ENCODE assay signal across 8 cellular contexts in genomic region chr2:174597347-174598047, GRCh38. TPM values are rescaled to one million over a fixed set of nuclear protein-coding genes. Genes with fewer than 3 reads are reported as not detected.
A peak's percentile ranks its signal among the peaks of the same experiment; 100 is the strongest.
DNase-seq lines count a peak whose midpoint lies in the region; ATAC-seq and TF ChIP-seq lines count a peak whose summit lies in the region.

A gene with protein sequence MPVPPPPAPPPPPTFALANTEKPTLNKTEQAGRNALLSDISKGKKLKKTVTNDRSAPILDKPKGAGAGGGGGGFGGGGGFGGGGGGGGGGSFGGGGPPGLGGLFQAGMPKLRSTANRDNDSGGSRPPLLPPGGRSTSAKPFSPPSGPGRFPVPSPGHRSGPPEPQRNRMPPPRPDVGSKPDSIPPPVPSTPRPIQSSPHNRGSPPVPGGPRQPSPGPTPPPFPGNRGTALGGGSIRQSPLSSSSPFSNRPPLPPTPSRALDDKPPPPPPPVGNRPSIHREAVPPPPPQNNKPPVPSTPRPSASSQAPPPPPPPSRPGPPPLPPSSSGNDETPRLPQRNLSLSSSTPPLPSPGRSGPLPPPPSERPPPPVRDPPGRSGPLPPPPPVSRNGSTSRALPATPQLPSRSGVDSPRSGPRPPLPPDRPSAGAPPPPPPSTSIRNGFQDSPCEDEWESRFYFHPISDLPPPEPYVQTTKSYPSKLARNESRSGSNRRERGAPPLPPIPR (minus strand): TSS chr2:174597804. CDS start chr2:174585573, 12,231 bp downstream.

- H3K36me3 Mint-ChIP-seq in activated CD4-positive, alpha-beta memory T cell treated with anti-CD3 and anti-CD28 coated beads, Interleukin-2, amount 10 ng/mL, durations not matched to agents 7 days and 5 days (ENCODE audit: low read depth), result peaks cover 77% of the 10 kb centered on the region

- no peaks in the 10 kb centered on the region for H3K9me3 Mint-ChIP-seq in activated CD4-positive, alpha-beta memory T cell treated with anti-CD3 and anti-CD28 coated beads, Interleukin-2, amount 10 ng/mL, durations not matched to agents 7 days and 5 days

- TF ChIP-seq CTCF in fibroblast of mammary gland (conservative IDR thresholded peaks at IDR 0.05; ENCODE audit: control insufficient read depth, insufficient read depth, low read depth, low read length) (no peak), sigmoid colon (IDR thresholded peaks at IDR 0.05) (no peak), A673 (conservative IDR thresholded peaks at IDR 0.05; ENCODE audit: low read depth, low read length) (no peak)

- H3K4me1 ChIP-seq in sigmoid colon, result peaks cover 0 to 65% (median 45%) of the 10 kb centered on the region in 4 donors
- peaks cover 15% of the 10 kb centered on the region for H3K4me1 ChIP-seq in A673 (ENCODE audit: insufficient read depth, low read length, poor library complexity, severe bottlenecking)

- 37 to 73% methylated on average over 6 of the region's 6 CpGs for WGBS in sigmoid colon, 2 donors

- no TSS peak for BruUV-seq in A673 (replicated peaks; lab: Mats Ljungman, UMichigan)

- H3K27ac ChIP-seq in sigmoid colon (peak within 1 kb of the TSS; percentile 63 to 77 (median 68)), A673 (ENCODE audit: low read depth, low read length, poor library complexity, severe bottlenecking) (no peak within 1 kb of the TSS)

- H3K4me3 ChIP-seq in Jurkat, Clone E6-1 (ENCODE audit: low read length), result peak within 1 kb of the TSS; percentile 44
- no peak within 1 kb of the TSS for H3K4me3 ChIP-seq in fibroblast of mammary gland (ENCODE audit: control insufficient read depth, low read depth, low read length)
- H3K4me3 ChIP-seq in sigmoid colon, result peak within 1 kb of the TSS in 2 of 4 donors; percentile 0 to 24
- no peak within 1 kb of the TSS for H3K4me3 ChIP-seq in A673 (ENCODE audit: low read depth, low read length, poor library complexity, severe bottlenecking)

- ATAC-seq in GM21423 (IDR thresholded peaks at IDR 0.05; ENCODE audit: unreplicated experiment), result peak; percentile 39

- peak within 1 kb of the TSS; percentile 86 for H3K4me3 Mint-ChIP-seq in activated CD4-positive, alpha-beta memory T cell treated with anti-CD3 and anti-CD28 coated beads, Interleukin-2, amount 10 ng/mL, durations not matched to agents 7 days and 5 days

- H3K27me3 Mint-ChIP-seq in activated CD4-positive, alpha-beta memory T cell treated with anti-CD3 and anti-CD28 coated beads, Interleukin-2, amount 10 ng/mL, durations not matched to agents 7 days and 5 days, result no peaks in the 10 kb centered on the region

- H3K9me3 ChIP-seq in sigmoid colon (no peaks in the 10 kb centered on the region), A673 (ENCODE audit: low read depth, low read length, poor library complexity, severe bottlenecking) (no peaks in the 10 kb centered on the region)

- peak within 1 kb of the TSS; percentile 96 for H3K27ac Mint-ChIP-seq in activated CD4-positive, alpha-beta memory T cell treated with anti-CD3 and anti-CD28 coated beads, Interleukin-2, amount 10 ng/mL, durations not matched to agents 7 days and 5 days

- H3K27me3 ChIP-seq in sigmoid colon, result no peaks in the 10 kb centered on the region
- H3K27me3 ChIP-seq in A673 (replicated peaks; ENCODE audit: insufficient read depth, low read depth, low read length, poor library complexity), result no peaks in the 10 kb centered on the region

- no peaks in the 10 kb centered on the region for H3K36me3 ChIP-seq in sigmoid colon
- H3K36me3 ChIP-seq in A673 (ENCODE audit: insufficient read depth, low read length, poor library complexity, severe bottlenecking), result no peaks in the 10 kb centered on the region

- intact Hi-C loops in sigmoid colon (cut with DNase I), result no loop called here
- intact Hi-C loops in A673 (cut with micrococcal nuclease; ENCODE audit: unreplicated experiment), result no loop called here

- peaks cover 58% of the 10 kb centered on the region for H3K4me1 Mint-ChIP-seq in activated CD4-positive, alpha-beta memory T cell treated with anti-CD3 and anti-CD28 coated beads, Interleukin-2, amount 10 ng/mL, durations not matched to agents 7 days and 5 days

- POLR2A ChIA-PET in activated CD4-positive, alpha-beta memory T cell treated with anti-CD3 and anti-CD28 coated beads, Interleukin-2, amount 10 ng/mL, durations not matched to agents 7 days and 5 days (lab: Charles Lee), result interaction anchor here (1.0 to 15.7 kb wide), 15 partner anchors 16 to 571 kb away, joined by 3 to 558 read pairs (median 6); partner anchors contain the start of genes ATF2, GPR155 and SCRN3
- POLR2A ChIA-PET in A673 (lab: Charles Lee; ENCODE audit: low non-redundant PET), result no interaction called here

- DNase-seq in EL, result peak; percentile 76
- DNase-seq in Jurkat, Clone E6-1 (ENCODE audit: low read depth, low spot score), result peak; percentile 70
- peak; percentile 67 for DNase-seq in activated CD4-positive, alpha-beta memory T cell treated with anti-CD3 and anti-CD28 coated beads, Interleukin-2, amount 10 ng/mL, durations not matched to agents 7 days and 5 days
- DNase-seq in fibroblast of mammary gland (ENCODE audit: low read depth), result peak; percentile 90
- DNase-seq in sigmoid colon, result no peak
- no peak for DNase-seq in HT-29 (ENCODE audit: low spot score)
- no peak for DNase-seq in A673 (ENCODE audit: low spot score)

- TF ChIP-seq POLR2A in sigmoid colon (IDR thresholded peaks at IDR 0.05), result peak in 1 of 2 donors; percentile 41

- no peak for TF ChIP-seq EP300 in sigmoid colon (IDR thresholded peaks at IDR 0.05)

- CTCF ChIA-PET in activated CD4-positive, alpha-beta memory T cell treated with anti-CD3 and anti-CD28 coated beads, Interleukin-2, amount 10 ng/mL, durations not matched to agents 7 days and 5 days (lab: Charles Lee), result interaction anchor here (0.8 to 15.3 kb wide), 11 partner anchors 11 to 135 kb away, joined by 3 to 162 read pairs (median 5); no protein-coding TSS in a partner anchor
- CTCF ChIA-PET in A673 (lab: Charles Lee), result no interaction called here

RNA-seq across cellular contexts. Expression of the gene that starts here (rescaled TPM):
- polyA plus RNA-seq in Jurkat, Clone E6-1 (2012; ENCODE audit: insufficient read depth, insufficient read length), result 32.1 TPM
- 100 to 1,000 TPM; 574 to 590 TPM for total RNA-seq in activated CD4-positive, alpha-beta memory T cell treated with anti-CD3 and anti-CD28 coated beads, Interleukin-2, amount 10 ng/mL, durations not matched to agents 7 days and 5 days
- total RNA-seq in sigmoid colon (10 to 100 TPM; 26.3 to 51.0 (median 40.6) TPM), A673 (2021) (1.1 and 1.7 TPM in 2 replicates)
- 10 to 100 TPM in 2 of 3 donors, 1 to 10 TPM in 1; 9.0 to 46.8 (median 11.8) TPM for polyA plus RNA-seq in sigmoid colon
- total RNA-seq in HT-29 (2014; rRNA removed; shearing (Covaris generic)), result not detected in 2 replicates

Comparison
In these comparisons a context has a peak if more than half of its experiments do, and no peak if none do; other contexts are left out.
1. RNA of the gene that starts here (total RNA-seq): 574 to 590 TPM in activated CD4-positive, alpha-beta memory T cell treated with anti-CD3 and anti-CD28 coated beads, Interleukin-2, amount 10 ng/mL, durations not matched to agents 7 days and 5 days and 26.3 to 51.0 TPM in sigmoid colon; 1.1 to 1.7 TPM in A673 and not detected in HT-29; every median in the first group is over 10 times any median in the second.
2. RNA of the gene that starts here (total RNA-seq): 574 to 590 TPM in activated CD4-positive, alpha-beta memory T cell treated with anti-CD3 and anti-CD28 coated beads, Interleukin-2, amount 10 ng/mL, durations not matched to agents 7 days and 5 days; 26.3 to 51.0 TPM in sigmoid colon; every median in the first group is over 10 times any median in the second.
3. DNase-seq: peak in EL (single experiment), Jurkat, Clone E6-1 (single experiment), activated CD4-positive, alpha-beta memory T cell treated with anti-CD3 and anti-CD28 coated beads, Interleukin-2, amount 10 ng/mL, durations not matched to agents 7 days and 5 days (single experiment) and fibroblast of mammary gland (single experiment); none in sigmoid colon (single experiment), HT-29 (single experiment) and A673 (single experiment).